Comparison of ENCODE assay signal across 30 cellular contexts in genomic region chr18:78031991-78032390, GRCh38.
"Had no signal": no experiment of that assay in that cellular context is flagged by ENCODE, and none has a peak within 500 bp of the region (broad histone marks: within the 10 kb centered on the region; RNA-seq: fewer than 3 reads in every experiment).

No MANE protein-coding gene starts in this region.

- DNase-seq: natural killer cell; occipital lobe; ovary; psoas muscle; right cardiac atrium; spleen; stimulated activated CD4-positive, alpha-beta T cell treated with anti-CD3 and anti-CD28 coated beads, Interleukin-12 subunit alpha, Interleukin-12 subunit beta, amount 100 ng/mL, for 4 hours; stimulated activated CD4-positive, alpha-beta T cell treated with anti-CD3 and anti-CD28 coated beads, Interleukin-1b, Interleukin-23, amount 100 ng/mL, for 48 hours; stimulated activated CD4-positive, alpha-beta T cell treated with anti-CD3 and anti-CD28 coated beads, Interleukin-4, amount 100 ng/mL, for 1 hour; stimulated activated CD4-positive, alpha-beta T cell treated with anti-CD3 and anti-CD28 coated beads, Interleukin-4, amount 100 ng/mL, for 4 hours; stimulated activated CD8-positive, alpha-beta memory T cell treated with anti-CD3 and anti-CD28 coated beads, Interleukin-4, amount 100 ng/mL, for 48 hours; stimulated activated naive CD4-positive, alpha-beta T cell; stimulated activated naive CD8-positive, alpha-beta T cell treated with anti-CD3 and anti-CD28 coated beads, Interleukin-15, amount 100 ng/mL, for 72 hours; stimulated activated naive CD8-positive, alpha-beta T cell treated with anti-CD3 and anti-CD28 coated beads, Interleukin-15, Interleukin-2, amounts not matched to agents 100 U/mL and 50 U/mL, for 24 hours; substantia nigra; testis; tibial artery; transverse colon; upper lobe of right lung had no signal

- H3K4me2 ChIP-seq: neural progenitor cell, smooth muscle cell had no signal

- H3K27ac ChIP-seq: neural progenitor cell, ovary, parathyroid adenoma, psoas muscle, skin epidermis, spleen, suprapubic skin, testis, tibial artery, transverse colon, upper lobe of right lung, vagina had no signal

- H3K27ac Mint-ChIP-seq: natural killer cell; nephron; neural progenitor cell; progenitor cell of endocrine pancreas; stimulated activated memory B cell treated with anti-CD40 and anti-IgM and Interleukin-4, amounts not matched to agents 10 μg/mL and 1 μg/mL and 100 μg/mL, for 72 hours; type B pancreatic cell had no signal

- H3K36me3 ChIP-seq: neural progenitor cell, ovary, spleen, suprapubic skin, tibial artery, transverse colon, upper lobe of right lung, vagina had no signal

- H3K4me3 Mint-ChIP-seq: natural killer cell; nephron; neural progenitor cell; stimulated activated memory B cell treated with anti-CD40 and anti-IgM and Interleukin-4, amounts not matched to agents 10 μg/mL and 1 μg/mL and 100 μg/mL, for 72 hours; stimulated activated naive CD8-positive, alpha-beta T cell treated with anti-CD3 and anti-CD28 coated beads, Interleukin-15, amount 100 ng/mL, for 72 hours; type B pancreatic cell had no signal

- H3K27me3 Mint-ChIP-seq: progenitor cell of endocrine pancreas had no signal

- H3K4me3 ChIP-seq: neural progenitor cell, ovary, psoas muscle, skin epidermis, smooth muscle cell, spleen, suprapubic skin, testis, tibial artery, transverse colon, upper lobe of right lung, vagina had no signal

- H3K9me3 Mint-ChIP-seq: nephron, neural progenitor cell, type B pancreatic cell had no signal

- H3K9ac ChIP-seq: neural progenitor cell, parathyroid adenoma had no signal

- H3K9me3 ChIP-seq: ovary, psoas muscle, spleen, suprapubic skin, testis, tibial artery, transverse colon, upper lobe of right lung, vagina had no signal

- ATAC-seq: natural killer cell; psoas muscle; right cardiac atrium; sciatic nerve; stimulated activated memory B cell treated with anti-CD40 and anti-IgM and Interleukin-4, amounts not matched to agents 10 μg/mL and 1 μg/mL and 100 μg/mL, for 72 hours; stimulated activated naive CD8-positive, alpha-beta T cell treated with anti-CD3 and anti-CD28 coated beads, Interleukin-15, amount 100 ng/mL, for 72 hours; stimulated activated naive CD8-positive, alpha-beta T cell treated with anti-CD3 and anti-CD28 coated beads, Interleukin-15, Interleukin-2, amounts not matched to agents 100 U/mL and 50 U/mL, for 24 hours had no signal

- H3K79me2 ChIP-seq: parathyroid adenoma had no signal

- H3K4me1 ChIP-seq: neural progenitor cell, parathyroid adenoma, psoas muscle, spleen, suprapubic skin, testis, tibial artery, transverse colon, upper lobe of right lung, vagina had no signal

- H3K4me1 Mint-ChIP-seq: natural killer cell; nephron; neural progenitor cell; stimulated activated memory B cell treated with anti-CD40 and anti-IgM and Interleukin-4, amounts not matched to agents 10 μg/mL and 1 μg/mL and 100 μg/mL, for 72 hours; stimulated activated naive CD8-positive, alpha-beta T cell treated with anti-CD3 and anti-CD28 coated beads, Interleukin-15, amount 100 ng/mL, for 72 hours had no signal

- H2AFZ ChIP-seq: neural progenitor cell, parathyroid adenoma had no signal

- H3K36me3 Mint-ChIP-seq: natural killer cell; neural progenitor cell; stimulated activated memory B cell treated with anti-CD40 and anti-IgM and Interleukin-4, amounts not matched to agents 10 μg/mL and 1 μg/mL and 100 μg/mL, for 72 hours; type B pancreatic cell had no signal

- H3K27me3 ChIP-seq: neural progenitor cell, ovary, spleen, suprapubic skin, testis, tibial artery, transverse colon, upper lobe of right lung, vagina had no signal
